13 cellular contexts compared by ENCODE assay signal in the genomic region with DNA sequence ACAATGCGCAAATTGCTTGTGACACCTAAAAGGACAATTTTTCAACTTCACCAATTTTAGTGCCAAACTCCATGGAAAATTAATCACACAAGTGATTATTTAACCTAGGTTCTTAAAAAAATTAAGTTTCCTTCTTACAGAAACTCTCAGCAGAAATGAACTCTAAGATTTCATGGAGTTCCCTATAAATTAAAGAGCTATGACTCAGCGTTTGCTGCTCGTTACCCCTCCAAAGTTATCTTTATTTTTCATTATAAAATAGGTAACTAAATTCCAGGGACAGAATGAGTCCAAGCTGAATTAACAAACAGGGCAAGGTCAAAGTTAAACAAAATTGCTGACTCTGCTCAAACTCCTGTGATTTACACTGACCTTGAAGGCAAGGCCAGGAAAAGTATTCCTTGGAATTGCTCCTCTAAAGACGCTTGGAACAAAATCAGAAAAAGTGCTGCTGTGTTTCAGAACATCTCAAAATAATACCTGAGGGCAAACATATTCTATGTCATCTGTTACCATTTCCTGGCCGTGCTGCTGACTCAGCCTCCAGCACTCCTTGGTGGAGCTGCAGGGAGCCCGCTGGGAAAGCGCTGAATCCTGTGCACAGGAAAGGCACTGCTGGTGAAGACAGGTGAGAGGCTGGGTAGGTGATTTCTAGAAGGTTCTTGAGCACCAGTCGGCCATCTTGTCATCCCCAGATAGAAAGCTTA. TPM values are rescaled to one million over a fixed set of nuclear protein-coding genes. Genes with fewer than 3 reads are reported as not detected.
A peak's percentile ranks its signal among the peaks of the same experiment; 100 is the strongest.
DNase-seq lines count a peak whose midpoint lies in the region; ATAC-seq, FAIRE-seq and TF ChIP-seq lines count a peak whose summit lies in the region.
"Had no signal": no experiment of that assay in that cellular context is flagged by ENCODE, and none has a peak within 500 bp of the region (broad histone marks: within the 10 kb centered on the region; RNA-seq: fewer than 3 reads in every experiment).

No MANE protein-coding gene starts in this region.

- peak overlapping the region in 1 of 2 donors; percentile 47 for H3K9ac ChIP-seq in kidney (ENCODE audit: low read length in 2 of 2)

- no peak overlapping the region for H3K4me2 ChIP-seq in OCI-LY7 (ENCODE audit: low read length)

- TF ChIP-seq POLR2A in adrenal gland (IDR thresholded peaks at IDR 0.05) = no peak

- no peaks in the 10 kb centered on the region for H3K9me2 ChIP-seq in OCI-LY7 (ENCODE audit: insufficient read depth, low read length)

- 30 to 36% (median 35%) methylated on average over 8 of the region's 8 CpGs for WGBS in adrenal gland, 4 donors

- H3K27me3 Mint-ChIP-seq in immature natural killer cell (ENCODE audit: low read depth in 3 of 3) = peaks cover 2 to 21% (median 8%) of the 10 kb centered on the region in 3 donors

- BruUV-seq in OCI-LY7 (replicated peaks; lab: Mats Ljungman, UMichigan) = no TSS peak

- no peaks in the 10 kb centered on the region for H4K20me1 ChIP-seq in OCI-LY7 (ENCODE audit: insufficient read depth, low read length)

- H3K4me1 ChIP-seq in adrenal gland (replicated peaks in 1 of 2) (peaks cover 16 to 30% of the 10 kb centered on the region in 2 donors), kidney (ENCODE audit: control insufficient read depth in 1 of 2, insufficient read depth in 1 of 2, low read depth in 1 of 2, low read length in 2 of 2) (peaks cover 7 to 11% of the 10 kb centered on the region in 2 donors), OCI-LY7 (ENCODE audit: insufficient read depth, low read length, poor library complexity, severe bottlenecking) (no peaks in the 10 kb centered on the region)

- no peak overlapping the region for H3K27ac Mint-ChIP-seq in immature natural killer cell
- H3K27ac Mint-ChIP-seq: activated naive CD8-positive, alpha-beta T cell had no signal

- H3K27ac ChIP-seq in adrenal gland (peak overlapping the region in 4 of 5 donors; percentile 6 to 40 (median 10)), kidney (ENCODE audit: low read depth in 2 of 2, low read length in 2 of 2) (peak overlapping the region; percentile 40 to 85), OCI-LY7 (ENCODE audit: low read depth, low read length, poor library complexity, severe bottlenecking) (no peak overlapping the region)
- H3K27ac ChIP-seq: WERI-Rb-1 had no signal

- H3K27me3 ChIP-seq in adrenal gland = no peaks in the 10 kb centered on the region

- H3K4me3 ChIP-seq in adrenal gland (no peak overlapping the region), kidney (ENCODE audit: low read length in 2 of 2) (no peak overlapping the region), OCI-LY7 (ENCODE audit: low read depth, low read length, poor library complexity, severe bottlenecking) (no peak overlapping the region)

- H3K79me2 ChIP-seq in OCI-LY7 (ENCODE audit: insufficient read depth, low read depth, low read length) = no peaks in the 10 kb centered on the region

- peak; percentile 73 for FAIRE-seq in A204.1 (lab: Jason Lieb, UNC)
- peak; percentile 30 for FAIRE-seq in kidney (lab: Jason Lieb, UNC)

- H3K36me3 Mint-ChIP-seq in immature natural killer cell = no peaks in the 10 kb centered on the region

- H3K4me1 Mint-ChIP-seq in immature natural killer cell = peaks cover 10 to 11% of the 10 kb centered on the region in 2 donors

- no peak overlapping the region for H2AFZ ChIP-seq in OCI-LY7 (ENCODE audit: low read length)

- TF ChIP-seq CTCF in adrenal gland (IDR thresholded peaks at IDR 0.05) = no peak
- TF ChIP-seq CTCF in kidney (IDR thresholded peaks at IDR 0.05; ENCODE audit: borderline replicate concordance, extremely low read depth, insufficient read depth) = no peak
- no peak for TF ChIP-seq CTCF in OCI-LY7 (conservative IDR thresholded peaks at IDR 0.05; ENCODE audit: low read length)

- ATAC-seq in HG03135 (IDR thresholded peaks at IDR 0.05; ENCODE audit: unreplicated experiment) = no peak

- POLR2A ChIA-PET in OCI-LY7 (lab: Charles Lee) = interaction anchor here (1.0 to 1.6 kb wide), 2 partner anchors 15 to 237 kb away, joined by 3 to 4 read pairs; no protein-coding TSS in a partner anchor

- H3K9me3 Mint-ChIP-seq in immature natural killer cell = no peaks in the 10 kb centered on the region

- CTCF ChIA-PET in OCI-LY7 (lab: Charles Lee; ENCODE audit: unreplicated experiment) = no interaction called here

- intact Hi-C loops in adrenal gland (cut with DNase I) (no loop called here), kidney (cut with DNase I) (no loop called here), OCI-LY7 (cut with micrococcal nuclease; ENCODE audit: unreplicated experiment) (no loop called here)

- H3K36me3 ChIP-seq in adrenal gland (replicated peaks in 1 of 2) (no peaks in the 10 kb centered on the region), kidney (ENCODE audit: control insufficient read depth in 1 of 2, insufficient read depth in 2 of 2, low read length in 2 of 2) (no peaks in the 10 kb centered on the region), OCI-LY7 (ENCODE audit: insufficient read depth, low read length) (no peaks in the 10 kb centered on the region)
- H3K36me3 ChIP-seq: WERI-Rb-1 had no signal

- DNase-seq in HK-2 (ENCODE audit: unreplicated experiment) (peak; percentile 43), adrenal gland (peak in 6 of 7 donors; percentile 37 to 72 (median 53)), kidney (no peak), OCI-LY7 (ENCODE audit: low spot score) (no peak), immature natural killer cell (no peak)
- no peak for DNase-seq in activated CD8-positive, alpha-beta memory T cell treated with anti-CD3 and anti-CD28 coated beads, Interleukin-2, amount 50 U/mL, for 48 hours
- DNase-seq: DMS79, glutamatergic neuron, NCI-H1417 treated with DMSO at 0.1 percent for 48 hours, WERI-Rb-1 had no signal

- H3K9me3 ChIP-seq in adrenal gland (replicated peaks in 1 of 3) (no peaks in the 10 kb centered on the region), kidney (ENCODE audit: control insufficient read depth in 1 of 2, low read length in 2 of 2) (no peaks in the 10 kb centered on the region), OCI-LY7 (ENCODE audit: low read length) (no peaks in the 10 kb centered on the region)

- no peak overlapping the region for H3K4me3 Mint-ChIP-seq in immature natural killer cell
- H3K4me3 Mint-ChIP-seq: activated naive CD8-positive, alpha-beta T cell had no signal

RNA-seq across cellular contexts. Expression of a gene that starts 2.5 kb away (rescaled TPM):
- total RNA-seq in adrenal gland (10 to 100 TPM; 17.8 to 87.7 (median 28.7) TPM), kidney (36.6 TPM), OCI-LY7 (2022) (0.13 TPM in 1 of 2 replicates, not detected in the other)
- polyA plus RNA-seq in adrenal gland (10 to 100 TPM; 28.7 to 56.6 (median 29.4) TPM), kidney (ENCODE audit: insufficient read depth, low read depth, low replicate concordance) (243 TPM), immature natural killer cell (under 1 TPM in 2 of 3 donors, not detected in 1; 0.35 to 0.84 TPM)
- not detected in 2 replicates for total RNA-seq in OCI-LY7 (2014; rRNA removed; shearing (Covaris generic))

RNA-seq across cellular contexts. Expression of a gene that starts 43.3 kb away (rescaled TPM):
- total RNA-seq in adrenal gland (100 to 1,000 TPM in 5 of 8 donors, 10 to 100 TPM in 3; 51.6 to 170 (median 132) TPM), kidney (177 TPM), OCI-LY7 (2022) (113 TPM in 2 replicates)
- polyA plus RNA-seq in adrenal gland (100 to 1,000 TPM in 1 of 3 donors, 10 to 100 TPM in 2; 74.0 to 140 (median 98.5) TPM), kidney (ENCODE audit: insufficient read depth, low read depth, low replicate concordance) (70.4 TPM), immature natural killer cell (10 to 100 TPM; 23.3 to 54.5 (median 52.5) TPM)
- 48.2 and 118 TPM in 2 replicates for total RNA-seq in OCI-LY7 (2014; rRNA removed; shearing (Covaris generic))

Comparison
In these comparisons a context has a peak if more than half of its experiments do, and no peak if none do; other contexts are left out.
1. DNase-seq: peak in HK-2 (single experiment) and adrenal gland (6 of 7); none in kidney (single experiment), OCI-LY7 (single experiment), immature natural killer cell (0 of 3) and activated CD8-positive, alpha-beta memory T cell treated with anti-CD3 and anti-CD28 coated beads, Interleukin-2, amount 50 U/mL, for 48 hours (single experiment).
2. RNA of a gene that starts 2.5 kb away (total RNA-seq): 36.6 TPM in kidney (single experiment) and 17.8 to 87.7 TPM in adrenal gland; 0.13 TPM in OCI-LY7; every median in the first group is over 10 times any median in the second.